Comparison of ENCODE assay signal across 20 cellular contexts in genomic region chr5:34436761-34437501, GRCh38.
"Had no signal": no experiment of that assay in that cellular context is flagged by ENCODE, and none has a peak within 500 bp of the region (broad histone marks: within the 10 kb centered on the region; RNA-seq: fewer than 3 reads in every experiment).

No MANE protein-coding gene starts in this region.

- H3K36me3 ChIP-seq: colonic mucosa, esophagus muscularis mucosa, suprapubic skin had no signal

- DNase-seq: activated CD4-positive, alpha-beta T cell treated with anti-CD3 and anti-CD28 coated beads, Interleukin-2, amount 10 ng/mL, durations not matched to agents 24 days and 14 days; activated CD4-positive, CD25-positive, alpha-beta regulatory T cell; activated CD8-positive, alpha-beta memory T cell treated with anti-CD3 and anti-CD28 coated beads, Interleukin-2, amount 50 U/mL, for 4 hours; activated CD8-positive, alpha-beta T cell treated with anti-CD3 and anti-CD28 coated beads, Interleukin-2, amount 10 ng/mL, durations not matched to agents 7 days and 5 days; activated gamma-delta T cell; activated T-cell treated with anti-CD3 and anti-CD28 coated beads, Interleukin-2, amount 50 U/mL, for 72 hours; body of pancreas; central memory CD4-positive, alpha-beta T cell; colonic mucosa; foreskin melanocyte; kidney glomerular epithelial cell; mesendoderm; natural killer cell; nucleus accumbens; stimulated activated CD4-positive, alpha-beta T cell treated with anti-CD3 and anti-CD28 coated beads, Interleukin-15, amount 100 ng/mL, for 24 hours; stimulated activated CD4-positive, alpha-beta T cell treated with anti-CD3 and anti-CD28 coated beads, Interleukin-4, amount 100 ng/mL, for 24 hours; stimulated activated CD8-positive, alpha-beta memory T cell treated with anti-CD3 and anti-CD28 coated beads, Interleukin-4, amount 100 ng/mL, for 48 hours; stimulated activated naive CD4-positive, alpha-beta T cell treated with Interleukin-2 at 50 U/mL for 16 hours had no signal

- H3K4me1 ChIP-seq: body of pancreas, colonic mucosa, esophagus muscularis mucosa, suprapubic skin had no signal

- H3K4me3 ChIP-seq: body of pancreas, colonic mucosa, esophagus muscularis mucosa, suprapubic skin had no signal

- H3K9me3 ChIP-seq: body of pancreas, colonic mucosa, suprapubic skin had no signal

- H3K27me3 ChIP-seq: body of pancreas, colonic mucosa, esophagus muscularis mucosa, suprapubic skin had no signal

- H3K27ac ChIP-seq: body of pancreas, colonic mucosa, esophagus muscularis mucosa, suprapubic skin had no signal
